ENCODE assay signal across 12 cellular contexts in genomic region chrX:39201305-39201990, GRCh38.
DNase-seq lines count a peak whose midpoint lies in the region; ATAC-seq and TF ChIP-seq lines count a peak whose summit lies in the region.
"Had no signal": no experiment of that assay in that cellular context is flagged by ENCODE, and none has a peak within 500 bp of the region (broad histone marks: within the 10 kb centered on the region; RNA-seq: fewer than 3 reads in every experiment).

No MANE protein-coding gene starts in this region.

- no peaks in the 10 kb centered on the region for H3K27me3 ChIP-seq in PC-3 (ENCODE audit: low read length)

- H3K4me3 ChIP-seq in PC-3 (ENCODE audit: low read length) (no peak overlapping the region), OCI-LY7 (ENCODE audit: low read depth, low read length, poor library complexity, severe bottlenecking) (no peak overlapping the region)

- no peaks in the 10 kb centered on the region for H3K9me2 ChIP-seq in PC-3 (replicated peaks; ENCODE audit: low read length)
- H3K9me2 ChIP-seq in OCI-LY7 (ENCODE audit: insufficient read depth, low read length), result no peaks in the 10 kb centered on the region

- no peaks in the 10 kb centered on the region for H3F3A ChIP-seq in PC-3 (ENCODE audit: low read length, unreplicated experiment)

- ATAC-seq in esophagus mucosa (peak; percentile 39), PC-3 (no peak)

- H3K9ac ChIP-seq in PC-3 (ENCODE audit: low read length), result no peak overlapping the region

- DNase-seq in stimulated activated naive CD4-positive, alpha-beta T cell treated with Interleukin-2 at 50 U/mL for 16 hours (lab: John Stamatoyannopoulos, UW), result peak; percentile 7
- no peak for DNase-seq in stimulated activated naive CD4-positive, alpha-beta T cell (lab: John Stamatoyannopoulos, UW)
- DNase-seq in RPMI8226, result peak; percentile 13
- DNase-seq in HPDE6-E6E7 (ENCODE audit: extremely low spot score), result no peak
- no peak for DNase-seq in PC-3
- DNase-seq in Kasumi-1 (lab: John Stamatoyannopoulos, UW), result no peak
- no peak for DNase-seq in OCI-LY7 (ENCODE audit: low spot score)
- DNase-seq: activated CD8-positive, alpha-beta memory T cell treated with anti-CD3 and anti-CD28 coated beads, Interleukin-2, amount 50 U/mL, for 4 hours; caudate nucleus; kidney; NCI-H187 treated with DMSO at 0.1 percent for 48 hours had no signal

- H3K27ac ChIP-seq in PC-3 (ENCODE audit: low read length), result no peak overlapping the region
- no peak overlapping the region for H3K27ac ChIP-seq in OCI-LY7 (ENCODE audit: low read depth, low read length, poor library complexity, severe bottlenecking)

- BruUV-seq in PC-3 (replicated peaks; lab: Mats Ljungman, UMichigan) (no TSS peak), OCI-LY7 (replicated peaks; lab: Mats Ljungman, UMichigan) (no TSS peak)

- no peaks in the 10 kb centered on the region for H3K36me3 ChIP-seq in PC-3 (ENCODE audit: low read depth, low read length)
- H3K36me3 ChIP-seq in OCI-LY7 (ENCODE audit: insufficient read depth, low read length), result no peaks in the 10 kb centered on the region

- intact Hi-C loops in PC-3 (cut with micrococcal nuclease) (no loop called here), OCI-LY7 (cut with micrococcal nuclease; ENCODE audit: unreplicated experiment) (no loop called here)

- no peaks in the 10 kb centered on the region for H3K79me2 ChIP-seq in PC-3 (ENCODE audit: low read length)
- no peaks in the 10 kb centered on the region for H3K79me2 ChIP-seq in OCI-LY7 (ENCODE audit: insufficient read depth, low read depth, low read length)

- H3K4me2 ChIP-seq in PC-3 (ENCODE audit: low read length), result no peak overlapping the region
- no peak overlapping the region for H3K4me2 ChIP-seq in OCI-LY7 (ENCODE audit: low read length)

- H2AFZ ChIP-seq in PC-3 (ENCODE audit: low read length), result no peak overlapping the region
- H2AFZ ChIP-seq in OCI-LY7 (ENCODE audit: low read length), result no peak overlapping the region

- POLR2A ChIA-PET in PC-3 (lab: Charles Lee; ENCODE audit: unreplicated experiment) (no interaction called here), OCI-LY7 (lab: Charles Lee) (no interaction called here)

- H3K9me3 ChIP-seq in PC-3 (ENCODE audit: low read length), result no peaks in the 10 kb centered on the region
- no peaks in the 10 kb centered on the region for H3K9me3 ChIP-seq in OCI-LY7 (ENCODE audit: low read length)

- TF ChIP-seq CTCF in PC-3 (conservative IDR thresholded peaks at IDR 0.05; ENCODE audit: low read depth, low read length) (no peak), OCI-LY7 (conservative IDR thresholded peaks at IDR 0.05; ENCODE audit: low read length) (no peak)

- H3K4me1 ChIP-seq in PC-3 (ENCODE audit: insufficient read depth, low read length) (peaks cover 8% of the 10 kb centered on the region), OCI-LY7 (ENCODE audit: insufficient read depth, low read length, poor library complexity, severe bottlenecking) (no peaks in the 10 kb centered on the region)

- CTCF ChIA-PET in PC-3 (lab: Charles Lee), result no interaction called here
- CTCF ChIA-PET in OCI-LY7 (lab: Charles Lee; ENCODE audit: unreplicated experiment), result no interaction called here

- H4K20me1 ChIP-seq in PC-3 (ENCODE audit: low read length) (no peaks in the 10 kb centered on the region), OCI-LY7 (ENCODE audit: insufficient read depth, low read length) (no peaks in the 10 kb centered on the region)

Comparison
In these comparisons a context has a peak if more than half of its experiments do, and no peak if none do; other contexts are left out.
1. DNase-seq: peak in stimulated activated naive CD4-positive, alpha-beta T cell treated with Interleukin-2 at 50 U/mL for 16 hours (single experiment) and RPMI8226 (single experiment); none in stimulated activated naive CD4-positive, alpha-beta T cell (0 of 6), HPDE6-E6E7 (single experiment), PC-3 (single experiment), Kasumi-1 (0 of 2) and OCI-LY7 (single experiment).